Comparison of ENCODE assay signal across 15 cellular contexts in the genomic region with DNA sequence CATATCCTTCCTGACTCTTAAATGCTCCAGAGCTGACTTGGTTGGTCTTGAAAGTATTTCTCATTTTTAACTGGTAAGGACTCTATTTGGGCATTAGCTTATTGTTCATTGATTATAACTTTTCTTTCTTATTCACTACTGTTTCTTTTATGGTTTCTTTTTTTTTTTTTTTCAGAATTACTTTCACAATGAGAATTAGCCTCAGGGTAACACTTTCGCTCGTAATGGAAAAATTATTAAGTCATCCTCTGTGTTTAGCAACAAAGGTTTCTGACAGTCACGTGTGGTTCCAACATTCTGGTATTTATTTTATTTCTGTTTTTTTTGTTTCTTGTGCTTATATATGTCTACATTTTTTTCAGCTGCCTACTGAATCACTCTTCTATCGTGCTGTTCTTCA.
A peak's percentile ranks its signal among the peaks of the same experiment; 100 is the strongest.
DNase-seq lines count a peak whose midpoint lies in the region; ATAC-seq and TF ChIP-seq lines count a peak whose summit lies in the region.
"Had no signal": no experiment of that assay in that cellular context is flagged by ENCODE, and none has a peak within 500 bp of the region (broad histone marks: within the 10 kb centered on the region; RNA-seq: fewer than 3 reads in every experiment).

No MANE protein-coding gene starts in this region.

- peak overlapping the region; percentile 48 for H3K27ac Mint-ChIP-seq in activated T-helper 17 cell treated with anti-CD3 and anti-CD28 coated beads, Interleukin-2, amount 50 U/mL, for 72 hours
- H3K27ac Mint-ChIP-seq: naive thymus-derived CD4-positive, alpha-beta T cell had no signal

- peak; percentile 6 for DNase-seq in GM20000 (ENCODE audit: low spot score)
- DNase-seq in NCI-H1105 treated with DMSO at 0.1 percent for 48 hours (lab: John Stamatoyannopoulos, UW): no peak
- DNase-seq in activated naive CD4-positive, alpha-beta T cell treated with Interleukin-2 at 50 U/mL for 16 hours: no peak
- no peak for DNase-seq in NAMALWA (ENCODE audit: low spot score)
- DNase-seq: colonic mucosa; DMS153; naive thymus-derived CD4-positive, alpha-beta T cell; NCI-H1048; SK-N-SH; stimulated activated CD4-positive, alpha-beta T cell treated with anti-CD3 and anti-CD28 coated beads, Interleukin-1b, Interleukin-23, amount 100 ng/mL, for 48 hours had no signal

- peaks cover 39% of the 10 kb centered on the region for H3K36me3 Mint-ChIP-seq in activated T-helper 17 cell treated with anti-CD3 and anti-CD28 coated beads, Interleukin-2, amount 50 U/mL, for 72 hours (ENCODE audit: low read depth)

- no peak for TF ChIP-seq CTCF in GM20000 (IDR thresholded peaks at IDR 0.05; ENCODE audit: extremely low read depth, missing control alignments)

- peaks cover 10% of the 10 kb centered on the region for H3K4me1 Mint-ChIP-seq in activated T-helper 17 cell treated with anti-CD3 and anti-CD28 coated beads, Interleukin-2, amount 50 U/mL, for 72 hours

- no peaks in the 10 kb centered on the region for H3K27me3 Mint-ChIP-seq in activated T-helper 17 cell treated with anti-CD3 and anti-CD28 coated beads, Interleukin-2, amount 50 U/mL, for 72 hours
- H3K27me3 Mint-ChIP-seq: naive thymus-derived CD4-positive, alpha-beta T cell had no signal

- H3K4me3 Mint-ChIP-seq in activated T-helper 17 cell treated with anti-CD3 and anti-CD28 coated beads, Interleukin-2, amount 50 U/mL, for 72 hours: no peak overlapping the region
- H3K4me3 Mint-ChIP-seq: naive thymus-derived CD4-positive, alpha-beta T cell had no signal

- ATAC-seq in GM18498 (IDR thresholded peaks at IDR 0.05; ENCODE audit: unreplicated experiment) (peak; percentile 54), HG02981 (IDR thresholded peaks at IDR 0.05; ENCODE audit: unreplicated experiment) (peak; percentile 75), GM21515 (IDR thresholded peaks at IDR 0.05; ENCODE audit: unreplicated experiment) (no peak)
- peak; percentile 45 for ATAC-seq in activated T-helper 17 cell treated with anti-CD3 and anti-CD28 coated beads, Interleukin-2, amount 50 U/mL, for 72 hours (replicated peaks)
- ATAC-seq: left lobe of liver; naive thymus-derived CD4-positive, alpha-beta T cell had no signal

- peaks cover 3% of the 10 kb centered on the region for H3K9me3 Mint-ChIP-seq in activated T-helper 17 cell treated with anti-CD3 and anti-CD28 coated beads, Interleukin-2, amount 50 U/mL, for 72 hours
